Comparison of ENCODE assay signal across 2 cellular contexts in genomic region chr16:66605177-66605999, GRCh38.
A peak's percentile ranks its signal among the peaks of the same experiment; 100 is the strongest.
TF ChIP-seq lines count a peak whose summit lies in the region.

No MANE protein-coding gene starts in this region.

TF ChIP-seq in HEK293, 187 proteins besides CTCF, POLR2A, EP300 and RAD21 (continues in another document):
- TF ChIP-seq ZNF202 (tag by site-specific recombination; IDR thresholded peaks at IDR 0.05; ENCODE audit: borderline replicate concordance) (no peak), HIC1 (tag by site-specific recombination; IDR thresholded peaks at IDR 0.05) (no peak), ZNF404 (tag by site-specific recombination; IDR thresholded peaks at IDR 0.05) (no peak), ZBTB26 (tag by site-specific recombination; optimal IDR thresholded peaks at IDR 0.05) (peak; percentile 54), ZNF747 (tag by site-specific recombination; IDR thresholded peaks at IDR 0.05) (no peak), ZNF664 (tag by site-specific recombination; IDR thresholded peaks at IDR 0.05) (no peak), ZBTB11 (tag by site-specific recombination; conservative IDR thresholded peaks at IDR 0.05; ENCODE audit: low read depth) (0 out of 2 replicates have a peak, but pooled peaks have one; percentile 5), ZXDB (tag by site-specific recombination; IDR thresholded peaks at IDR 0.05) (0 out of 2 replicates have a peak, but pooled peaks have one; percentile 46), ZNF692 (tag by site-specific recombination; IDR thresholded peaks at IDR 0.05) (peak; percentile 76), ZFP41 (tag by site-specific recombination; IDR thresholded peaks at IDR 0.05; ENCODE audit: borderline replicate concordance) (no peak), GLI4 (tag by site-specific recombination; IDR thresholded peaks at IDR 0.05) (no peak), MZF1 (tag by site-specific recombination; IDR thresholded peaks at IDR 0.05; ENCODE audit: borderline replicate concordance) (no peak), ZNF621 (tag by site-specific recombination; IDR thresholded peaks at IDR 0.05) (no peak), ZNF704 (tag by site-specific recombination; IDR thresholded peaks at IDR 0.05) (no peak), ZNF449 (tag by site-specific recombination; IDR thresholded peaks at IDR 0.05) (peak; percentile 70; the same call in 1 of the 2 replicates)

TF ChIP-seq in K562, 482 proteins besides CTCF, POLR2A, EP300 and RAD21 (continues in another document):
- TF ChIP-seq ZFX (CRISPR knock-in tag; IDR thresholded peaks at IDR 0.05) (peak; percentile 80), LCOR (CRISPR knock-in tag; IDR thresholded peaks at IDR 0.05) (no peak), ZBTB7A (IDR thresholded peaks at IDR 0.05; ENCODE audit: borderline replicate concordance, control insufficient read depth, low read depth, low read length) (peak; percentile 40; the same call in 1 of the 2 replicates), JUND (IDR thresholded peaks at IDR 0.05; ENCODE audit: borderline replicate concordance, low read depth, low read length) (0 out of 2 replicates have a peak, but pooled peaks have one; percentile 40), JUND (tag; IDR thresholded peaks at IDR 0.05; ENCODE audit: borderline replicate concordance, low read depth, low read length) (no peak), VEZF1 (CRISPR knock-in tag; IDR thresholded peaks at IDR 0.05) (peak; percentile 74; the same call in 1 of the 2 replicates), HDAC2 (IDR thresholded peaks at IDR 0.05) (no peak), RBFOX2 (IDR thresholded peaks at IDR 0.05; ENCODE audit: low read depth, low read length) (peak; percentile 71), CEBPG (CRISPR knock-in tag; IDR thresholded peaks at IDR 0.05) (no peak), CEBPG (tag; conservative IDR thresholded peaks at IDR 0.05 in 1 of 2, IDR thresholded peaks at IDR 0.05 in 1 of 2) (no peak), MAZ (CRISPR knock-in tag; conservative IDR thresholded peaks at IDR 0.05 in 1 of 2, IDR thresholded peaks at IDR 0.05 in 1 of 2) (peak; percentile 72 to 80; a peak in 3 of 4 replicates), SMARCA5 (IDR thresholded peaks at IDR 0.05) (peak; percentile 57; the same call in 1 of the 2 replicates), ATF7 (IDR thresholded peaks at IDR 0.05) (peak; percentile 81; the same call in 1 of the 2 replicates), RUNX1 (IDR thresholded peaks at IDR 0.05; ENCODE audit: low read depth) (no peak), MNT (conservative IDR thresholded peaks at IDR 0.05) (peak in 1 of 2 experiments; percentile 58; a peak in 2 of 4 replicates), SAP30 (IDR thresholded peaks at IDR 0.05; ENCODE audit: borderline replicate concordance, insufficient read depth, low read depth, low read length, poor library complexity, severe bottlenecking) (no peak), NRF1 (conservative IDR thresholded peaks at IDR 0.05 in 1 of 2, IDR thresholded peaks at IDR 0.05 in 1 of 2) (0 out of 4 replicates have a peak, but pooled peaks of 1 of the 2 experiments have one; percentile 13), ZC3H8 (IDR thresholded peaks at IDR 0.05) (no peak), SAFB (IDR thresholded peaks at IDR 0.05; ENCODE audit: borderline replicate concordance, low read depth, low read length) (peak; percentile 88), TAF1 (IDR thresholded peaks at IDR 0.05; ENCODE audit: control insufficient read depth, extremely low read depth, insufficient read depth, low read length, severe bottlenecking) (peak; percentile 53), GATA2 (CRISPR knock-in tag; IDR thresholded peaks at IDR 0.05) (no peak), PKNOX1 (IDR thresholded peaks at IDR 0.05) (peak; percentile 28; the same call in 1 of the 2 replicates), FUS (optimal IDR thresholded peaks at IDR 0.05; ENCODE audit: low read depth, low read length) (peak; percentile 13), ETV6 (IDR thresholded peaks at IDR 0.05; ENCODE audit: borderline replicate concordance in 1 of 2, low read depth in 2 of 2, low read length in 1 of 2) (no peak), ETV6 (CRISPR knock-in tag; IDR thresholded peaks at IDR 0.05; ENCODE audit: borderline replicate concordance) (no peak), PRDM10 (IDR thresholded peaks at IDR 0.05; ENCODE audit: partially characterized antibody) (peak; percentile 55), RBM25 (IDR thresholded peaks at IDR 0.05; ENCODE audit: low read depth, low read length, severe bottlenecking) (peak; percentile 43), ZNF263 (CRISPR knock-in tag; IDR thresholded peaks at IDR 0.05; ENCODE audit: borderline replicate concordance) (peak; percentile 43; the same call in 1 of the 2 replicates), ETV1 (tag; conservative IDR thresholded peaks at IDR 0.05; ENCODE audit: low read depth) (peak; percentile 70), ATF3 (IDR thresholded peaks at IDR 0.05) (peak; percentile 83), ATF3 (CRISPR knock-in tag; conservative IDR thresholded peaks at IDR 0.05) (no peak), POLR2G (IDR thresholded peaks at IDR 0.05; ENCODE audit: low read depth, low read length) (peak; percentile 79), PCBP1 (IDR thresholded peaks at IDR 0.05; ENCODE audit: low read depth, low read length, poor library complexity, severe bottlenecking) (peak; percentile 51), JUN (IDR thresholded peaks at IDR 0.05; ENCODE audit: borderline replicate concordance, low read depth, low read length) (peak; percentile 18; the same call in 1 of the 2 replicates), JUN (CRISPR knock-in tag; IDR thresholded peaks at IDR 0.05; ENCODE audit: borderline replicate concordance) (no peak), SNRNP70 (optimal IDR thresholded peaks at IDR 0.05; ENCODE audit: low read depth, low read length) (no peak), TFE3 (CRISPR knock-in tag; IDR thresholded peaks at IDR 0.05) (no peak), UBTF (IDR thresholded peaks at IDR 0.05; ENCODE audit: borderline replicate concordance in 1 of 2, low read depth in 2 of 2, low read length in 2 of 2) (0 out of 4 replicates have a peak, but pooled peaks of 1 of the 2 experiments have one; percentile 51), NFRKB (IDR thresholded peaks at IDR 0.05; ENCODE audit: low read depth) (no peak), ESRRA (IDR thresholded peaks at IDR 0.05; ENCODE audit: borderline replicate concordance, low read depth) (0 out of 2 replicates have a peak, but pooled peaks have one; percentile 2), FOXM1 (IDR thresholded peaks at IDR 0.05; ENCODE audit: low read depth) (no peak), FOXM1 (CRISPR knock-in tag; IDR thresholded peaks at IDR 0.05; ENCODE audit: low read depth) (0 out of 2 replicates have a peak, but pooled peaks have one; percentile 64), USF2 (CRISPR knock-in tag; IDR thresholded peaks at IDR 0.05) (0 out of 2 replicates have a peak, but pooled peaks have one; percentile 4), EGR1 (conservative IDR thresholded peaks at IDR 0.05) (peak; percentile 45; the same call in 1 of the 2 replicates)
